ENCODE assay signal across 24 cellular contexts in the genomic region with DNA sequence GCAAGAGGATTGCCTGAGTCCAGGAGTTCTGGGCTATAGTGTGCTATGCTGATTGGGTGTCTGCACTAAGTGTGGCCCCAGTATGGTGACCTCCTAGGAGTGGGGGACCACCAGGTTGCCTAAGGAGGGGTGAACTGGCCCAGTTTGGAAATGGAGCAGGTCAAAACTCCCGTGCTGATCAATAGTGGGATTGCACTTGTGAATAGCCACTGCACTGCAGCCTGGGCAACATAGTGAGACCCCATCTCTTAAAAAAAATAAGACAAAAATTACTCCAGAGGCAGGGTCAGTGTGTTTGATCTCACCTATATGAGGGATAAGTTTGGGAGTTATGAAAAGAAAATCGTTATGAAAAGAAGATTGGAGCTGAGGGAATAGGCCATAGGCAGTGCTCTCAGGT. TPM values are rescaled to one million over a fixed set of nuclear protein-coding genes. Genes with fewer than 3 reads are reported as not detected.
"Had no signal": no experiment of that assay in that cellular context is flagged by ENCODE, and none has a peak within 500 bp of the region (broad histone marks: within the 10 kb centered on the region; RNA-seq: fewer than 3 reads in every experiment).

No MANE protein-coding gene starts in this region.

- H3K27me3 ChIP-seq: heart left ventricle, neural progenitor cell, ovary, stomach, thyroid gland had no signal

- H3K36me3 ChIP-seq: neural progenitor cell, ovary had no signal

- H3K4me3 ChIP-seq: coronary artery, heart left ventricle, lung, neural progenitor cell, ovary, stomach, thyroid gland had no signal

- H3K9me3 Mint-ChIP-seq: natural killer cell treated with Interleukin-12 subunit alpha and Interleukin-12 subunit beta and Interleukin-15 and Interleukin-18, amount 100 ng/mL, for 72 hours; neural progenitor cell; stimulated activated memory B cell treated with anti-CD40 and anti-IgM and Interleukin-4, amounts not matched to agents 10 μg/mL and 1 μg/mL and 100 μg/mL, for 72 hours; type B pancreatic cell had no signal

- DNase-seq: effector CD8-positive, alpha-beta T cell; heart left ventricle; hippocampal formation; left colon; left ventricle myocardium superior; mesenchymal stem cell; midbrain; nucleus accumbens; ovary; right cardiac atrium; stimulated activated CD4-positive, alpha-beta T cell treated with anti-CD3 and anti-CD28 coated beads, Interleukin-15, amount 100 ng/mL, for 24 hours; stimulated activated CD4-positive, alpha-beta T cell treated with anti-CD3 and anti-CD28 coated beads, Interleukin-1b, Interleukin-23, amount 100 ng/mL, for 48 hours; stimulated activated CD4-positive, alpha-beta T cell treated with anti-CD3 and anti-CD28 coated beads, Interleukin-4, amount 100 ng/mL, for 24 hours; stomach; thyroid gland had no signal

- H3K27ac ChIP-seq: coronary artery, heart left ventricle, neural progenitor cell, ovary, stomach, thyroid gland had no signal

- H3K4me1 ChIP-seq: neural progenitor cell had no signal

- H3K4me3 Mint-ChIP-seq: natural killer cell treated with Interleukin-12 subunit alpha and Interleukin-12 subunit beta and Interleukin-15 and Interleukin-18, amount 100 ng/mL, for 72 hours; neural progenitor cell; stimulated activated memory B cell treated with anti-CD40 and anti-IgM and Interleukin-4, amounts not matched to agents 10 μg/mL and 1 μg/mL and 100 μg/mL, for 72 hours; type B pancreatic cell had no signal

- H3K27me3 Mint-ChIP-seq: natural killer cell treated with Interleukin-12 subunit alpha and Interleukin-12 subunit beta and Interleukin-15 and Interleukin-18, amount 100 ng/mL, for 72 hours; stimulated activated memory B cell treated with anti-CD40 and anti-IgM and Interleukin-4, amounts not matched to agents 10 μg/mL and 1 μg/mL and 100 μg/mL, for 72 hours; type B pancreatic cell had no signal

- H3K27ac Mint-ChIP-seq: natural killer cell treated with Interleukin-12 subunit alpha and Interleukin-12 subunit beta and Interleukin-15 and Interleukin-18, amount 100 ng/mL, for 72 hours; neural progenitor cell; stimulated activated memory B cell treated with anti-CD40 and anti-IgM and Interleukin-4, amounts not matched to agents 10 μg/mL and 1 μg/mL and 100 μg/mL, for 72 hours; type B pancreatic cell had no signal

- H3K4me1 Mint-ChIP-seq: neural progenitor cell had no signal

- H3K9me3 ChIP-seq: heart left ventricle, ovary, stomach, thyroid gland had no signal

- ATAC-seq: esophagus mucosa; heart left ventricle; left colon; left ventricle myocardium superior; natural killer cell treated with Interleukin-12 subunit alpha and Interleukin-12 subunit beta and Interleukin-15 and Interleukin-18, amount 100 ng/mL, for 72 hours; right cardiac atrium; stimulated activated memory B cell treated with anti-CD40 and anti-IgM and Interleukin-4, amounts not matched to agents 10 μg/mL and 1 μg/mL and 100 μg/mL, for 72 hours had no signal

RNA-seq across cellular contexts. Expression of gene GMFG, which starts 33.4 kb away (rescaled TPM):
- total RNA-seq: chondrocyte, kidney epithelial cell had no signal
